Comparison of ENCODE assay signal across 1 cellular context in genomic region chr11:28457481-28458145, GRCh38.
TF ChIP-seq lines count a peak whose summit lies in the region.

No MANE protein-coding gene starts in this region.

TF ChIP-seq in IMR-90, 13 proteins besides CTCF, POLR2A, EP300 and RAD21 (continued from another document):
- no peak for TF ChIP-seq MAFK (IDR thresholded peaks at IDR 0.05; ENCODE audit: low read depth, low read length)
